10 cellular contexts compared by ENCODE assay signal in the genomic region with DNA sequence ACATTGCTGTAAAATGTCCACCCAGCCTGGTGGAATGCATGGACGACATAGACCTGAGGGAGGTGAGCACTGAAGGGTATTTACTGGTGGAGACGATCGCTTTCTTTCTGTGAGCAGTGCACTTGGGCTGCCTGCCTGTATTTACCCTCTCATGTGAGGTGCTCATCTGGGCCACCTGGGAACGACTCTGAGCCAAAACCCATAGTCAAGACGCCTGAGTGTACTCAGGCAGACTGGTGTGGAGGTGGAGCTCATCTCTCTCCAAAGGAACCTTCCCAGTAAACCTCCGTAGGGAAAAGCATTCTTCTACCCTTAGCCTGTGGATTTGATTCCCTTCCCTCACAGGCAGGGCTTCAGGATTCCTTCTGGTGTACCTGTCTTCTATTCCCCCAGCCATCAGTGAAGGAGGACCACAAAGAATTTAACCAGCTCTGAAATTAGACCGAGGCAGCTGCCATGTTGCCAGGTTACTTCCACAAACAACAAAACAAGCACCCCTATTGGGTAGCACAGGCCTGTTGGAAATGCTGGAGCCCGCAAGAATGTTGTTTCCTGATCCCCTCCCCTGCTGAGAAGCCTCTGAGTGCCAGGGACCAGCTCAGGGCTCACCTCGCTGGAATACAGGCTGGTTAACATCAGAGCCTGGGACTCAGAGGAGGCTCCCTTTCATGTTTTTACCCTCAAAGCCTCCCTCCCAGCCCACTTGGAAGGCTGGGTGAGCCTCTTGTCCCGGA.
DNase-seq lines count a peak whose midpoint lies in the region; ATAC-seq and TF ChIP-seq lines count a peak whose summit lies in the region.
"Had no signal": no experiment of that assay in that cellular context is flagged by ENCODE, and none has a peak within 500 bp of the region (broad histone marks: within the 10 kb centered on the region; RNA-seq: fewer than 3 reads in every experiment).

No MANE protein-coding gene starts in this region.

- peak; percentile 73 for DNase-seq in AG08395 (ENCODE audit: low spot score)
- DNase-seq in NCI-H1417 (lab: John Stamatoyannopoulos, UW): peak; percentile 40 to 88 (median 62)
- peak; percentile 97 for DNase-seq in choroid plexus epithelial cell (ENCODE audit: low read depth)
- DNase-seq in memory B cell (ENCODE audit: low spot score in 2 of 2): no peak
- no peak for DNase-seq in nucleus accumbens (lab: John Stamatoyannopoulos, UW)
- no peak for DNase-seq in cortex of kidney (lab: John Stamatoyannopoulos, UW)
- DNase-seq in midbrain (lab: John Stamatoyannopoulos, UW): no peak
- DNase-seq: PC-3 had no signal

- H3K9me3 Mint-ChIP-seq in memory B cell: peaks cover 7% of the 10 kb centered on the region

- peaks cover 14% of the 10 kb centered on the region for H3K4me1 Mint-ChIP-seq in memory B cell

- H3K27ac Mint-ChIP-seq in memory B cell: peak overlapping the region; percentile 26

- ATAC-seq in memory B cell (ENCODE audit: low read depth) (no peak), GM18907 (IDR thresholded peaks at IDR 0.05; ENCODE audit: unreplicated experiment) (no peak)
- ATAC-seq: PC-3 had no signal

- H3K4me3 ChIP-seq in choroid plexus epithelial cell (ENCODE audit: low read depth, low read length): no peak overlapping the region
- H3K4me3 ChIP-seq: BLaER1 treated with 17β-estradiol and CSF1 and Interleukin-3, amounts not matched to agents 10 nM and 100 nM had no signal

- H3K4me3 Mint-ChIP-seq in memory B cell: no peak overlapping the region

- no peak for TF ChIP-seq CTCF in choroid plexus epithelial cell (conservative IDR thresholded peaks at IDR 0.05; ENCODE audit: low read depth, low read length)

- H3K36me3 Mint-ChIP-seq in memory B cell: peaks cover 20% of the 10 kb centered on the region

- no peaks in the 10 kb centered on the region for H3K27me3 Mint-ChIP-seq in memory B cell

Comparison
In these comparisons a context has a peak if more than half of its experiments do, and no peak if none do; other contexts are left out.
1. DNase-seq: peak in AG08395 (single experiment), NCI-H1417 (3 of 3) and choroid plexus epithelial cell (single experiment); none in memory B cell (0 of 2), nucleus accumbens (0 of 56), cortex of kidney (single experiment) and midbrain (single experiment).